ENCODE assay signal across 9 cellular contexts in genomic region chr9:81656004-81656403, GRCh38. TPM values are rescaled to one million over a fixed set of nuclear protein-coding genes. Genes with fewer than 3 reads are reported as not detected.
A peak's percentile ranks its signal among the peaks of the same experiment; 100 is the strongest.
DNase-seq lines count a peak whose midpoint lies in the region; ATAC-seq and TF ChIP-seq lines count a peak whose summit lies in the region.
"Had no signal": no experiment of that assay in that cellular context is flagged by ENCODE, and none has a peak within 500 bp of the region (broad histone marks: within the 10 kb centered on the region; RNA-seq: fewer than 3 reads in every experiment).

No MANE protein-coding gene starts in this region.

- no peak overlapping the region for H3K27ac ChIP-seq in mammary epithelial cell (ENCODE audit: insufficient read depth, low read depth, low read length)
- peak overlapping the region in 4 of 5 donors; percentile 23 to 75 (median 60) for H3K27ac ChIP-seq in adrenal gland
- peak overlapping the region in 4 of 5 donors; percentile 46 to 59 (median 54) for H3K27ac ChIP-seq in stomach

- no peak overlapping the region for H2AFZ ChIP-seq in mammary epithelial cell (ENCODE audit: low read depth, low read length)

- TF ChIP-seq EP300 in stomach (IDR thresholded peaks at IDR 0.05) = no peak

- H3K4me3 ChIP-seq in mammary epithelial cell (replicated peaks in 1 of 3; ENCODE audit: insufficient read depth in 1 of 3, low read depth in 2 of 3, low read length in 3 of 3) (no peak overlapping the region), adrenal gland (peak overlapping the region in 1 of 4 donors; percentile 0), stomach (no peak overlapping the region)

- in situ Hi-C loops in mammary epithelial cell (cut with MboI; ENCODE audit: low sequenced_read_pairs in 2 of 2) = no loop called here

- POLR2A ChIA-PET in MCF 10A (lab: Yijun Ruan, JAX) = interaction anchor here (0.7 kb wide), 1 partner anchor 136 kb away, joined by 3 read pairs; no protein-coding TSS in a partner anchor

- H3K27me3 ChIP-seq in mammary epithelial cell (ENCODE audit: insufficient read depth, low read length) (no peaks in the 10 kb centered on the region), adrenal gland (no peaks in the 10 kb centered on the region), stomach (no peaks in the 10 kb centered on the region)

- H3K4me1 ChIP-seq in mammary epithelial cell (ENCODE audit: insufficient read depth, low read length) (peaks cover 4% of the 10 kb centered on the region), adrenal gland (replicated peaks in 1 of 2) (peaks cover 15 to 32% of the 10 kb centered on the region in 2 donors), stomach (peaks cover 16 to 52% (median 26%) of the 10 kb centered on the region in 4 donors)

- H3K79me2 ChIP-seq in mammary epithelial cell (ENCODE audit: insufficient read depth, low read length) = peaks cover 39% of the 10 kb centered on the region

- H3K9me3 ChIP-seq in mammary epithelial cell (replicated peaks; ENCODE audit: insufficient read depth, low read length) (no peaks in the 10 kb centered on the region), adrenal gland (replicated peaks in 1 of 3) (no peaks in the 10 kb centered on the region), stomach (no peaks in the 10 kb centered on the region)

- dilution Hi-C loops in mammary epithelial cell (cut with HindIII; ENCODE audit: low sequenced_read_pairs) = no loop called here

- TF ChIP-seq POLR2A in adrenal gland (IDR thresholded peaks at IDR 0.05) = no peak
- TF ChIP-seq POLR2A in stomach (IDR thresholded peaks at IDR 0.05) = no peak

- TF ChIP-seq CTCF in MCF 10A (IDR thresholded peaks at IDR 0.05; ENCODE audit: unreplicated experiment) = no peak
- no peak for TF ChIP-seq CTCF in mammary epithelial cell (conservative IDR thresholded peaks at IDR 0.05 in 1 of 2, IDR thresholded peaks at IDR 0.05 in 1 of 2; ENCODE audit: extremely low read depth in 1 of 2, insufficient read depth in 1 of 2, low read depth in 1 of 2, low read length in 2 of 2)
- no peak for TF ChIP-seq CTCF in adrenal gland (IDR thresholded peaks at IDR 0.05)
- TF ChIP-seq CTCF in stomach (IDR thresholded peaks at IDR 0.05) = no peak

- H3K4me3 Mint-ChIP-seq in MCF 10A (ENCODE audit: unreplicated experiment) = no peak overlapping the region
- no peak overlapping the region for H3K4me3 Mint-ChIP-seq in activated naive CD4-positive, alpha-beta T cell treated with anti-CD3 and anti-CD28 coated beads for 36 hours

- H4K20me1 ChIP-seq in mammary epithelial cell (ENCODE audit: insufficient read depth, low read length) = no peaks in the 10 kb centered on the region

- H3K4me1 Mint-ChIP-seq in MCF 10A (ENCODE audit: insufficient read depth, unreplicated experiment) = peaks cover 27% of the 10 kb centered on the region
- peaks cover 5% of the 10 kb centered on the region for H3K4me1 Mint-ChIP-seq in activated naive CD4-positive, alpha-beta T cell treated with anti-CD3 and anti-CD28 coated beads for 36 hours (ENCODE audit: low read depth)

- intact Hi-C loops in MCF 10A (cut with micrococcal nuclease) = no loop called here
- intact Hi-C loops in mammary epithelial cell (cut with micrococcal nuclease) = no loop called here
- intact Hi-C loops in adrenal gland (cut with DNase I) = no loop called here
- intact Hi-C loops in stomach (cut with DNase I; ENCODE audit: low total_unique reads) = no loop called here
- intact Hi-C loops in posterior cingulate gyrus (cut with DNase I) = no loop called here
- intact Hi-C loops in activated naive CD4-positive, alpha-beta T cell treated with anti-CD3 and anti-CD28 coated beads for 36 hours (cut with micrococcal nuclease) = no loop called here

- no peaks in the 10 kb centered on the region for H3K9me3 Mint-ChIP-seq in MCF 10A (ENCODE audit: unreplicated experiment)
- H3K9me3 Mint-ChIP-seq in activated naive CD4-positive, alpha-beta T cell treated with anti-CD3 and anti-CD28 coated beads for 36 hours = no peaks in the 10 kb centered on the region

- DNase-seq in MCF 10A (ENCODE audit: unreplicated experiment) (peak; percentile 18), mammary epithelial cell (no peak), adrenal gland (peak in 6 of 7 donors; percentile 44 to 71 (median 50)), stomach (peak; percentile 66), iPS-NIHi11 (ENCODE audit: low spot score) (no peak), posterior cingulate gyrus (no peak)
- DNase-seq in activated naive CD4-positive, alpha-beta T cell treated with anti-CD3 and anti-CD28 coated beads for 36 hours = no peak
- DNase-seq: ACHN had no signal

- peak overlapping the region; percentile 29 for H3K27ac Mint-ChIP-seq in MCF 10A (ENCODE audit: low read depth, unreplicated experiment)
- H3K27ac Mint-ChIP-seq in activated naive CD4-positive, alpha-beta T cell treated with anti-CD3 and anti-CD28 coated beads for 36 hours = no peak overlapping the region

- H3K27me3 Mint-ChIP-seq in MCF 10A (ENCODE audit: insufficient read depth, unreplicated experiment) = no peaks in the 10 kb centered on the region
- H3K27me3 Mint-ChIP-seq in activated naive CD4-positive, alpha-beta T cell treated with anti-CD3 and anti-CD28 coated beads for 36 hours (ENCODE audit: low read depth) = no peaks in the 10 kb centered on the region

- no peak overlapping the region for H3K4me2 ChIP-seq in mammary epithelial cell (ENCODE audit: insufficient read depth, low read depth, low read length)

- 82% methylated on average over 3 of the region's 3 CpGs for WGBS in mammary epithelial cell (ENCODE audit: low coverage, missing lambda C conversion rate)
- WGBS in adrenal gland, 4 donors = 5 to 16% (median 11%) methylated on average over 3 of the region's 3 CpGs
- WGBS in stomach, 5 donors = 11 to 31% (median 21%) methylated on average over 3 of the region's 3 CpGs

- H3K36me3 ChIP-seq in mammary epithelial cell (ENCODE audit: insufficient read depth, low read length) = peaks cover 7% of the 10 kb centered on the region
- no peaks in the 10 kb centered on the region for H3K36me3 ChIP-seq in adrenal gland (replicated peaks in 1 of 2)
- peaks cover 0 to 21% (median 14%) of the 10 kb centered on the region in 4 donors for H3K36me3 ChIP-seq in stomach

- peaks cover 22% of the 10 kb centered on the region for H3K36me3 Mint-ChIP-seq in MCF 10A (ENCODE audit: insufficient read depth, unreplicated experiment)
- H3K36me3 Mint-ChIP-seq in activated naive CD4-positive, alpha-beta T cell treated with anti-CD3 and anti-CD28 coated beads for 36 hours (ENCODE audit: low read depth) = no peaks in the 10 kb centered on the region

- no TSS peak for BruUV-seq in MCF 10A (replicated peaks; lab: Mats Ljungman, UMichigan)
- no TSS peak for BruUV-seq in mammary epithelial cell (replicated peaks; lab: Mats Ljungman, UMichigan)

- peak; percentile 71 for ATAC-seq in HG03045 (IDR thresholded peaks at IDR 0.05; ENCODE audit: unreplicated experiment)

- CTCF ChIA-PET in MCF 10A (lab: Yijun Ruan, JAX) = interaction anchor here (0.6 kb wide), 1 partner anchor 564 kb away, joined by 3 read pairs; no protein-coding TSS in a partner anchor
- CTCF ChIA-PET in mammary epithelial cell (lab: Charles Lee; ENCODE audit: low non-redundant PET) = no interaction called here
- CTCF ChIA-PET in activated naive CD4-positive, alpha-beta T cell treated with anti-CD3 and anti-CD28 coated beads for 36 hours (lab: Charles Lee) = no interaction called here

- no peak overlapping the region for H3K9ac ChIP-seq in mammary epithelial cell (ENCODE audit: insufficient read depth, low read length)

RNA-seq across cellular contexts. Expression of gene TLE1, which starts 33.3 kb away (rescaled TPM):
- total RNA-seq in MCF 10A (2022) (21.9 and 26.8 TPM in 2 replicates), mammary epithelial cell (10 to 100 TPM; 13.6 to 21.7 TPM), adrenal gland (10 to 100 TPM; 33.3 to 76.4 (median 50.1) TPM), stomach (100 to 1,000 TPM in 2 of 5 donors, 10 to 100 TPM in 3; 57.2 to 136 (median 85.2) TPM)
- polyA plus RNA-seq in mammary epithelial cell (18.3 TPM), adrenal gland (10 to 100 TPM; 40.1 to 52.9 (median 43.7) TPM), stomach (10 to 100 TPM; 23.7 to 33.0 (median 26.3) TPM)
- polyA minus RNA-seq in mammary epithelial cell = 20.7 TPM
- under 1 TPM; 0.10 TPM for total RNA-seq in activated naive CD4-positive, alpha-beta T cell treated with anti-CD3 and anti-CD28 coated beads for 36 hours

Comparison
In these comparisons a context has a peak if more than half of its experiments do, and no peak if none do; other contexts are left out.
1. DNase-seq: peak in MCF 10A (single experiment), adrenal gland (6 of 7) and stomach (single experiment); none in mammary epithelial cell (single experiment), iPS-NIHi11 (single experiment), posterior cingulate gyrus (0 of 10) and activated naive CD4-positive, alpha-beta T cell treated with anti-CD3 and anti-CD28 coated beads for 36 hours (single experiment).
2. RNA of gene TLE1, which starts 33.3 kb away (total RNA-seq): 57.2 to 136 TPM in stomach, 33.3 to 76.4 TPM in adrenal gland, 21.9 to 26.8 TPM in MCF 10A and 13.6 to 21.7 TPM in mammary epithelial cell; 0.10 TPM in activated naive CD4-positive, alpha-beta T cell treated with anti-CD3 and anti-CD28 coated beads for 36 hours; every median in the first group is over 10 times any median in the second.